ENCODE assay signal across 8 cellular contexts in genomic region chr15:75640483-75641175, GRCh38. TPM values are rescaled to one million over a fixed set of nuclear protein-coding genes. Genes with fewer than 3 reads are reported as not detected.
DNase-seq lines count a peak whose midpoint lies in the region; ATAC-seq, FAIRE-seq and TF ChIP-seq lines count a peak whose summit lies in the region.

No MANE protein-coding gene starts in this region.

- DNase-seq in Caki2 (ENCODE audit: low read depth) (peak; percentile 68), HT1080 (ENCODE audit: low read depth) (peak; percentile 78), pancreas (peak in 2 of 6 donors; percentile 57 to 60), ecto neural progenitor cell (ENCODE audit: low spot score) (no peak)
- DNase-seq in activated effector memory CD4-positive, alpha-beta T cell treated with Interleukin-2 at 50 U/mL for 16 hours = peak; percentile 38

- intact Hi-C loops in pancreas (cut with DNase I) = no loop called here

- ATAC-seq in GM21367 (IDR thresholded peaks at IDR 0.05; ENCODE audit: unreplicated experiment) = peak; percentile 24
- peak; percentile 38 for ATAC-seq in gastroesophageal sphincter
- ATAC-seq in pancreas = peak; percentile 27 to 42 (median 36)

- no peak for FAIRE-seq in pancreas (lab: Jason Lieb, UNC)

- peaks cover 18% of the 10 kb centered on the region for H4K20me1 ChIP-seq in OCI-LY3 (ENCODE audit: insufficient read depth, low read length)

- H3K9me3 ChIP-seq in OCI-LY3 (ENCODE audit: insufficient read depth, low read length) (no peaks in the 10 kb centered on the region), gastroesophageal sphincter (no peaks in the 10 kb centered on the region), pancreas (no peaks in the 10 kb centered on the region)

- H3K27ac ChIP-seq in OCI-LY3 (ENCODE audit: low read length) (peak overlapping the region; percentile 69), gastroesophageal sphincter (peak overlapping the region; percentile 85 to 94 (median 91)), pancreas (peak overlapping the region; percentile 90 to 96 (median 93))

- peak overlapping the region; percentile 75 for H2AFZ ChIP-seq in OCI-LY3 (ENCODE audit: low read depth, low read length)

- 6 to 10% methylated on average over 3 to 7 of the region's 17 CpGs for WGBS in gastroesophageal sphincter (ENCODE audit: low coverage in 1 of 2), 2 donors
- WGBS in pancreas, 2 donors = 7 to 9% methylated on average over 17 of the region's 17 CpGs

- in situ Hi-C loops in Caki2 (cut with HindIII; ENCODE audit: low pct_unique_long_range_greater_than_20kb, low sequenced_read_pairs) = no loop called here

- peaks cover 41% of the 10 kb centered on the region for H3K79me2 ChIP-seq in OCI-LY3 (ENCODE audit: low read length)

- TF ChIP-seq CTCF in OCI-LY3 (IDR thresholded peaks at IDR 0.05; ENCODE audit: low read depth, low read length) (peak; percentile 73), gastroesophageal sphincter (IDR thresholded peaks at IDR 0.05) (peak in 1 of 4 experiments; percentile 18), pancreas (IDR thresholded peaks at IDR 0.05) (no peak)

- TF ChIP-seq POLR2A in gastroesophageal sphincter (IDR thresholded peaks at IDR 0.05) = no peak

- H3K27me3 ChIP-seq in OCI-LY3 (ENCODE audit: low read depth, low read length) = no peaks in the 10 kb centered on the region
- H3K27me3 ChIP-seq in gastroesophageal sphincter = no peaks in the 10 kb centered on the region
- H3K27me3 ChIP-seq in pancreas = no peaks in the 10 kb centered on the region

- H3K4me2 ChIP-seq in OCI-LY3 (ENCODE audit: low read length) = peak overlapping the region; percentile 85

- TF ChIP-seq EP300 in gastroesophageal sphincter (IDR thresholded peaks at IDR 0.05) = no peak

- peaks cover 19% of the 10 kb centered on the region for H3K36me3 ChIP-seq in OCI-LY3 (replicated peaks; ENCODE audit: low read depth, low read length)
- peaks cover 0 to 6% of the 10 kb centered on the region in 2 donors for H3K36me3 ChIP-seq in gastroesophageal sphincter
- H3K36me3 ChIP-seq in pancreas = no peaks in the 10 kb centered on the region

- H3K4me3 ChIP-seq in OCI-LY3 (ENCODE audit: low read length) (peak overlapping the region; percentile 89), gastroesophageal sphincter (peak overlapping the region; percentile 64 to 78), pancreas (peak overlapping the region; percentile 87 to 96 (median 90))

- peaks cover 15% of the 10 kb centered on the region for H3K4me1 ChIP-seq in OCI-LY3 (ENCODE audit: low read length)
- H3K4me1 ChIP-seq in gastroesophageal sphincter = peaks cover 2 to 48% (median 16%) of the 10 kb centered on the region in 3 donors
- peaks cover 5 to 23% (median 11%) of the 10 kb centered on the region in 3 donors for H3K4me1 ChIP-seq in pancreas

- peak overlapping the region; percentile 79 for H3K9ac ChIP-seq in OCI-LY3 (ENCODE audit: low read length)

RNA-seq across cellular contexts. Expression of gene IMP3, which starts 0.6 kb away (rescaled TPM):
- total RNA-seq in Caki2 (2014; rRNA removed; shearing (Covaris generic); ENCODE audit: low replicate concordance) = 52.3 and 76.2 TPM in 2 replicates
- 189 and 195 TPM in 2 replicates for total RNA-seq in HT1080 (2014; rRNA removed; shearing (Covaris generic))
- polyA plus RNA-seq in HT1080 (2015; cell fraction: cytosol; rRNA removed) = 149 and 164 TPM in 2 replicates
- 66.4 and 76.0 TPM in 2 replicates for polyA plus RNA-seq in HT1080 (2015; cell fraction: nucleus; rRNA removed)
- 10 to 100 TPM; 72.8 to 94.9 (median 85.5) TPM for total RNA-seq in gastroesophageal sphincter
- 10 to 100 TPM; 18.7 to 34.8 (median 29.2) TPM for total RNA-seq in pancreas
- 10 to 100 TPM; 28.4 to 39.6 TPM for polyA plus RNA-seq in pancreas

RNA-seq across cellular contexts. Expression of gene SNX33, which starts 7.1 kb away (rescaled TPM):
- total RNA-seq in Caki2 (2014; rRNA removed; shearing (Covaris generic); ENCODE audit: low replicate concordance) = 9.0 and 10.2 TPM in 2 replicates
- total RNA-seq in HT1080 (2014; rRNA removed; shearing (Covaris generic)) = 9.4 and 11.3 TPM in 2 replicates
- 9.9 and 11.5 TPM in 2 replicates for polyA plus RNA-seq in HT1080 (2015; cell fraction: cytosol; rRNA removed)
- polyA plus RNA-seq in HT1080 (2015; cell fraction: nucleus; rRNA removed) = 20.2 and 23.4 TPM in 2 replicates
- total RNA-seq in gastroesophageal sphincter = 10 to 100 TPM; 32.8 to 51.5 (median 41.2) TPM
- total RNA-seq in pancreas = 10 to 100 TPM; 12.8 to 24.1 (median 14.6) TPM
- 10 to 100 TPM in 1 of 2 donors, 1 to 10 TPM in 1; 9.8 to 13.2 TPM for polyA plus RNA-seq in pancreas

RNA-seq across cellular contexts. Expression of gene SNUPN, which starts 15.1 kb away (rescaled TPM):
- total RNA-seq in Caki2 (2014; rRNA removed; shearing (Covaris generic); ENCODE audit: low replicate concordance) = 37.9 and 38.7 TPM in 2 replicates
- total RNA-seq in HT1080 (2014; rRNA removed; shearing (Covaris generic)) = 33.6 and 39.4 TPM in 2 replicates
- 45.0 and 45.1 TPM in 2 replicates for polyA plus RNA-seq in HT1080 (2015; cell fraction: cytosol; rRNA removed)
- 28.2 and 35.8 TPM in 2 replicates for polyA plus RNA-seq in HT1080 (2015; cell fraction: nucleus; rRNA removed)
- 10 to 100 TPM; 18.6 to 27.3 (median 21.0) TPM for total RNA-seq in gastroesophageal sphincter
- total RNA-seq in pancreas = 10 to 100 TPM in 1 of 6 donors, 1 to 10 TPM in 5; 5.1 to 11.3 (median 6.4) TPM
- 10 to 100 TPM in 1 of 2 donors, 1 to 10 TPM in 1; 8.7 to 13.1 TPM for polyA plus RNA-seq in pancreas
